ENCODE assay signal across 1 cellular context in genomic region chr1:94069649-94070285, GRCh38.
TF ChIP-seq lines count a peak whose summit lies in the region.

No MANE protein-coding gene starts in this region.

TF ChIP-seq in HEK293, 187 proteins besides CTCF, POLR2A, EP300 and RAD21 (continued from another document and continues in another):
- TF ChIP-seq, protein P1, sequence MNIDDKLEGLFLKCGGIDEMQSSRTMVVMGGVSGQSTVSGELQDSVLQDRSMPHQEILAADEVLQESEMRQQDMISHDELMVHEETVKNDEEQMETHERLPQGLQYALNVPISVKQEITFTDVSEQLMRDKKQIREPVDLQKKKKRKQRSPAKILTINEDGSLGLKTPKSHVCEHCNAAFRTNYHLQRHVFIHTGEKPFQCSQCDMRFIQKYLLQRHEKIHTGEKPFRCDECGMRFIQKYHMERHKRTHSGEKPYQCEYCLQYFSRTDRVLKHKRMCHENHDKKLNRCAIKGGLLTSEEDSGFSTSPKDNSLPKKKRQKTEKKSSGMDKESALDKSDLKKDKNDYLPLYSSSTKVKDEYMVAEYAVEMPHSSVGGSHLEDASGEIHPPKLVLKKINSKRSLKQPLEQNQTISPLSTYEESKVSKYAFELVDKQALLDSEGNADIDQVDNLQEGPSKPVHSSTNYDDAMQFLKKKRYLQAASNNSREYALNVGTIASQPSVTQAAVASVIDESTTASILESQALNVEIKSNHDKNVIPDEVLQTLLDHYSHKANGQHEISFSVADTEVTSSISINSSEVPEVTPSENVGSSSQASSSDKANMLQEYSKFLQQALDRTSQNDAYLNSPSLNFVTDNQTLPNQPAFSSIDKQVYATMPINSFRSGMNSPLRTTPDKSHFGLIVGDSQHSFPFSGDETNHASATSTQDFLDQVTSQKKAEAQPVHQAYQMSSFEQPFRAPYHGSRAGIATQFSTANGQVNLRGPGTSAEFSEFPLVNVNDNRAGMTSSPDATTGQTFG (tag by site-specific recombination; IDR thresholded peaks at IDR 0.05; ENCODE audit: borderline replicate concordance) = no peak
- TF ChIP-seq, protein P2, sequence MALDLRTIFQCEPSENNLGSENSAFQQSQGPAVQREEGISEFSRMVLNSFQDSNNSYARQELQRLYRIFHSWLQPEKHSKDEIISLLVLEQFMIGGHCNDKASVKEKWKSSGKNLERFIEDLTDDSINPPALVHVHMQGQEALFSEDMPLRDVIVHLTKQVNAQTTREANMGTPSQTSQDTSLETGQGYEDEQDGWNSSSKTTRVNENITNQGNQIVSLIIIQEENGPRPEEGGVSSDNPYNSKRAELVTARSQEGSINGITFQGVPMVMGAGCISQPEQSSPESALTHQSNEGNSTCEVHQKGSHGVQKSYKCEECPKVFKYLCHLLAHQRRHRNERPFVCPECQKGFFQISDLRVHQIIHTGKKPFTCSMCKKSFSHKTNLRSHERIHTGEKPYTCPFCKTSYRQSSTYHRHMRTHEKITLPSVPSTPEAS (tag by site-specific recombination; IDR thresholded peaks at IDR 0.05) = no peak
- TF ChIP-seq, protein P3, sequence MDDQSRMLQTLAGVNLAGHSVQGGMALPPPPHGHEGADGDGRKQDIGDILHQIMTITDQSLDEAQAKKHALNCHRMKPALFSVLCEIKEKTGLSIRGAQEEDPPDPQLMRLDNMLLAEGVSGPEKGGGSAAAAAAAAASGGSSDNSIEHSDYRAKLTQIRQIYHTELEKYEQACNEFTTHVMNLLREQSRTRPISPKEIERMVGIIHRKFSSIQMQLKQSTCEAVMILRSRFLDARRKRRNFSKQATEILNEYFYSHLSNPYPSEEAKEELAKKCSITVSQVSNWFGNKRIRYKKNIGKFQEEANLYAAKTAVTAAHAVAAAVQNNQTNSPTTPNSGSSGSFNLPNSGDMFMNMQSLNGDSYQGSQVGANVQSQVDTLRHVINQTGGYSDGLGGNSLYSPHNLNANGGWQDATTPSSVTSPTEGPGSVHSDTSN (CRISPR knock-in tag; IDR thresholded peaks at IDR 0.05) = no peak
- TF ChIP-seq ZNF112 (tag by site-specific recombination; IDR thresholded peaks at IDR 0.05) = no peak
- no peak for TF ChIP-seq ZNF140 (tag by site-specific recombination; IDR thresholded peaks at IDR 0.05)
- TF ChIP-seq KLF16 (tag by site-specific recombination; IDR thresholded peaks at IDR 0.05) = no peak
- no peak for TF ChIP-seq ZNF114 (tag by site-specific recombination; IDR thresholded peaks at IDR 0.05)
- TF ChIP-seq MZF1 (tag by site-specific recombination; IDR thresholded peaks at IDR 0.05; ENCODE audit: borderline replicate concordance) = no peak
- no peak for TF ChIP-seq ZNF791 (tag by site-specific recombination; IDR thresholded peaks at IDR 0.05)
- no peak for TF ChIP-seq ZNF175 (tag by site-specific recombination; IDR thresholded peaks at IDR 0.05)
- no peak for TF ChIP-seq REPIN1 (tag by site-specific recombination; IDR thresholded peaks at IDR 0.05; ENCODE audit: low read depth)
- TF ChIP-seq, protein P4, sequence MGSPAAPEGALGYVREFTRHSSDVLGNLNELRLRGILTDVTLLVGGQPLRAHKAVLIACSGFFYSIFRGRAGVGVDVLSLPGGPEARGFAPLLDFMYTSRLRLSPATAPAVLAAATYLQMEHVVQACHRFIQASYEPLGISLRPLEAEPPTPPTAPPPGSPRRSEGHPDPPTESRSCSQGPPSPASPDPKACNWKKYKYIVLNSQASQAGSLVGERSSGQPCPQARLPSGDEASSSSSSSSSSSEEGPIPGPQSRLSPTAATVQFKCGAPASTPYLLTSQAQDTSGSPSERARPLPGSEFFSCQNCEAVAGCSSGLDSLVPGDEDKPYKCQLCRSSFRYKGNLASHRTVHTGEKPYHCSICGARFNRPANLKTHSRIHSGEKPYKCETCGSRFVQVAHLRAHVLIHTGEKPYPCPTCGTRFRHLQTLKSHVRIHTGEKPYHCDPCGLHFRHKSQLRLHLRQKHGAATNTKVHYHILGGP (tag by site-specific recombination; IDR thresholded peaks at IDR 0.05) = no peak
- no peak for TF ChIP-seq ZNF501 (tag by site-specific recombination; IDR thresholded peaks at IDR 0.05)
- no peak for TF ChIP-seq OVOL3 (tag by site-specific recombination; IDR thresholded peaks at IDR 0.05)
- peak; percentile 47; the same call in 1 of the 2 replicates for TF ChIP-seq ZBTB8A (tag by site-specific recombination; IDR thresholded peaks at IDR 0.05)
- no peak for TF ChIP-seq ZNF155 (tag by site-specific recombination; IDR thresholded peaks at IDR 0.05)
- TF ChIP-seq ZSCAN23 (tag by site-specific recombination; IDR thresholded peaks at IDR 0.05) = no peak
- no peak for TF ChIP-seq ZNF274 (IDR thresholded peaks at IDR 0.05; ENCODE audit: low read length)
- no peak for TF ChIP-seq ZNF274 (tag by site-specific recombination; IDR thresholded peaks at IDR 0.05; ENCODE audit: borderline replicate concordance)
- TF ChIP-seq SCRT2 (tag by site-specific recombination; IDR thresholded peaks at IDR 0.05) = no peak
- TF ChIP-seq ZNF677 (tag by site-specific recombination; IDR thresholded peaks at IDR 0.05) = no peak
- no peak for TF ChIP-seq HOXA7 (CRISPR knock-in tag; IDR thresholded peaks at IDR 0.05; ENCODE audit: borderline replicate concordance)
- no peak for TF ChIP-seq ZNF514 (tag by site-specific recombination; IDR thresholded peaks at IDR 0.05)
- TF ChIP-seq ZNF302 (tag by site-specific recombination; IDR thresholded peaks at IDR 0.05; ENCODE audit: low read depth) = no peak
- TF ChIP-seq, protein P5, sequence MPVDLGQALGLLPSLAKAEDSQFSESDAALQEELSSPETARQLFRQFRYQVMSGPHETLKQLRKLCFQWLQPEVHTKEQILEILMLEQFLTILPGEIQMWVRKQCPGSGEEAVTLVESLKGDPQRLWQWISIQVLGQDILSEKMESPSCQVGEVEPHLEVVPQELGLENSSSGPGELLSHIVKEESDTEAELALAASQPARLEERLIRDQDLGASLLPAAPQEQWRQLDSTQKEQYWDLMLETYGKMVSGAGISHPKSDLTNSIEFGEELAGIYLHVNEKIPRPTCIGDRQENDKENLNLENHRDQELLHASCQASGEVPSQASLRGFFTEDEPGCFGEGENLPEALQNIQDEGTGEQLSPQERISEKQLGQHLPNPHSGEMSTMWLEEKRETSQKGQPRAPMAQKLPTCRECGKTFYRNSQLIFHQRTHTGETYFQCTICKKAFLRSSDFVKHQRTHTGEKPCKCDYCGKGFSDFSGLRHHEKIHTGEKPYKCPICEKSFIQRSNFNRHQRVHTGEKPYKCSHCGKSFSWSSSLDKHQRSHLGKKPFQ (tag by site-specific recombination; IDR thresholded peaks at IDR 0.05) = 0 out of 2 replicates have a peak, but pooled peaks have one; percentile 17
- no peak for TF ChIP-seq EGR2 (tag by site-specific recombination; IDR thresholded peaks at IDR 0.05; ENCODE audit: low read depth)
- TF ChIP-seq ZNF214 (tag by site-specific recombination; IDR thresholded peaks at IDR 0.05; ENCODE audit: borderline replicate concordance) = no peak
- TF ChIP-seq ZNF571 (tag by site-specific recombination; IDR thresholded peaks at IDR 0.05) = no peak
- TF ChIP-seq ZNF549 (tag by site-specific recombination; IDR thresholded peaks at IDR 0.05) = no peak
- no peak for TF ChIP-seq ZNF341 (tag by site-specific recombination; IDR thresholded peaks at IDR 0.05; ENCODE audit: low read depth)
- TF ChIP-seq ZNF792 (tag by site-specific recombination; IDR thresholded peaks at IDR 0.05) = no peak
- TF ChIP-seq, protein P6, sequence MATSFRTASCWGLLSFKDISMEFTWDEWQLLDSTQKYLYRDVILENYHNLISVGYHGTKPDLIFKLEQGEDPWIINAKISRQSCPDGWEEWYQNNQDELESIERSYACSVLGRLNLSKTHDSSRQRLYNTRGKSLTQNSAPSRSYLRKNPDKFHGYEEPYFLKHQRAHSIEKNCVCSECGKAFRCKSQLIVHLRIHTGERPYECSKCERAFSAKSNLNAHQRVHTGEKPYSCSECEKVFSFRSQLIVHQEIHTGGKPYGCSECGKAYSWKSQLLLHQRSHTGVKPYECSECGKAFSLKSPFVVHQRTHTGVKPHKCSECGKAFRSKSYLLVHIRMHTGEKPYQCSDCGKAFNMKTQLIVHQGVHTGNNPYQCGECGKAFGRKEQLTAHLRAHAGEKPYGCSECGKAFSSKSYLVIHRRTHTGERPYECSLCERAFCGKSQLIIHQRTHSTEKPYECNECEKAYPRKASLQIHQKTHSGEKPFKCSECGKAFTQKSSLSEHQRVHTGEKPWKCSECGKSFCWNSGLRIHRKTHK (tag by site-specific recombination; IDR thresholded peaks at IDR 0.05) = no peak
- TF ChIP-seq ZNF292 (tag by site-specific recombination; IDR thresholded peaks at IDR 0.05; ENCODE audit: borderline replicate concordance, low read depth) = no peak
- TF ChIP-seq KLF7 (tag by site-specific recombination; IDR thresholded peaks at IDR 0.05; ENCODE audit: borderline replicate concordance) = no peak
- TF ChIP-seq ZNF560 (tag by site-specific recombination; IDR thresholded peaks at IDR 0.05; ENCODE audit: borderline replicate concordance) = no peak
- TF ChIP-seq ZFHX2 (tag by site-specific recombination; conservative IDR thresholded peaks at IDR 0.05) = no peak
- TF ChIP-seq GFI1B (tag by site-specific recombination; IDR thresholded peaks at IDR 0.05) = no peak
- TF ChIP-seq, protein P7, sequence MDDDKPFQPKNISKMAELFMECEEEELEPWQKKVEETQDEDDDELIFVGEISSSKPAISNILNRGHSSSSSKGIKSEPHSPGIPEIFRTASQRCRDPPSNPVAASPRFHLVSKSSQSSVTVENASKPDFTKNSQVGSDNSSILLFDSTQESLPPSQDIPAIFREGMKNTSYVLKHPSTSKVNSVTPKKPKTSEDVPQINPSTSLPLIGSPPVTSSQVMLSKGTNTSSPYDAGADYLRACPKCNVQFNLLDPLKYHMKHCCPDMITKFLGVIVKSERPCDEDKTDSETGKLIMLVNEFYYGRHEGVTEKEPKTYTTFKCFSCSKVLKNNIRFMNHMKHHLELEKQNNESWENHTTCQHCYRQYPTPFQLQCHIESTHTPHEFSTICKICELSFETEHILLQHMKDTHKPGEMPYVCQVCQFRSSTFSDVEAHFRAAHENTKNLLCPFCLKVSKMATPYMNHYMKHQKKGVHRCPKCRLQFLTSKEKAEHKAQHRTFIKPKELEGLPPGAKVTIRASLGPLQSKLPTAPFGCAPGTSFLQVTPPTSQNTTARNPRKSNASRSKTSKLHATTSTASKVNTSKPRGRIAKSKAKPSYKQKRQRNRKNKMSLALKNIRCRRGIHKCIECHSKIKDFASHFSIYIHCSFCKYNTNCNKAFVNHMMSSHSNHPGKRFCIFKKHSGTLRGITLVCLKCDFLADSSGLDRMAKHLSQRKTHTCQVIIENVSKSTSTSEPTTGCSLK (tag by site-specific recombination; IDR thresholded peaks at IDR 0.05) = no peak
- TF ChIP-seq TSHZ1 (tag by site-specific recombination; IDR thresholded peaks at IDR 0.05; ENCODE audit: borderline replicate concordance) = no peak
- TF ChIP-seq ZNF555 (tag by site-specific recombination; conservative IDR thresholded peaks at IDR 0.05) = no peak
- TF ChIP-seq WT1 (tag by site-specific recombination; IDR thresholded peaks at IDR 0.05) = no peak
- TF ChIP-seq ZNF280D (tag by site-specific recombination; IDR thresholded peaks at IDR 0.05) = no peak
- TF ChIP-seq ZNF529 (tag by site-specific recombination; IDR thresholded peaks at IDR 0.05; ENCODE audit: insufficient replicate concordance) = no peak
